In the genomic region with DNA sequence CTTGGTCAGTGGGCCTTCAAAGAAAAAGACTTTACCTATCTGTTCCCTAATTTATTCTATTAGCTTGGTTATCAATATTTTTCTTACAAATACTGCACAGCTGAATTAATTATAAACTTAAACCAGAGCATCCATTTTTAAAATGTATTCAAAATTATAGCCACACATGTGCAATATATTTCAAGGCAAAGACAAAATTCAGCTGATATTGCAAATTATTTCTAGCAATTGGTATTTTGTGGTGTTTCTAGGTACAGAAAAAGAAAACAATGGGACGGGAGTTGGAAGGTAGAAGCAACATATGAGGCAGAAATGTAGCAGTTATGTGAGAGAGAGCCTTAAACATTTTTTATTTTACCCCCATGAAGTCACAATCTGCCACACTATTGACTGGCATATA, we compare ENCODE assay signal across 1 cellular context.
TF ChIP-seq lines count a peak whose summit lies in the region.

No MANE protein-coding gene starts in this region.

TF ChIP-seq in K562, 482 proteins besides CTCF, POLR2A, EP300 and RAD21 (continued from another document):
- no peak for TF ChIP-seq RBBP5 (IDR thresholded peaks at IDR 0.05; ENCODE audit: borderline replicate concordance, insufficient read depth, low read length, poor library complexity, severe bottlenecking)
- no peak for TF ChIP-seq PHB2 (IDR thresholded peaks at IDR 0.05; ENCODE audit: low read depth)
- peak; percentile 66 for TF ChIP-seq MAFF (IDR thresholded peaks at IDR 0.05; ENCODE audit: low read length)
- no peak for TF ChIP-seq ZNF778 (CRISPR knock-in tag; IDR thresholded peaks at IDR 0.05)
- TF ChIP-seq, protein P1, sequence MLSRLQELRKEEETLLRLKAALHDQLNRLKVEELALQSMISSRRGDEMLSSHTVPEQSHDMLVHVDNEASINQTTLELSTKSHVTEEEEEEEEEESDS (CRISPR knock-in tag; IDR thresholded peaks at IDR 0.05): no peak
- peak; percentile 68 for TF ChIP-seq MAFK (IDR thresholded peaks at IDR 0.05; ENCODE audit: low read length)
- TF ChIP-seq, protein P2, sequence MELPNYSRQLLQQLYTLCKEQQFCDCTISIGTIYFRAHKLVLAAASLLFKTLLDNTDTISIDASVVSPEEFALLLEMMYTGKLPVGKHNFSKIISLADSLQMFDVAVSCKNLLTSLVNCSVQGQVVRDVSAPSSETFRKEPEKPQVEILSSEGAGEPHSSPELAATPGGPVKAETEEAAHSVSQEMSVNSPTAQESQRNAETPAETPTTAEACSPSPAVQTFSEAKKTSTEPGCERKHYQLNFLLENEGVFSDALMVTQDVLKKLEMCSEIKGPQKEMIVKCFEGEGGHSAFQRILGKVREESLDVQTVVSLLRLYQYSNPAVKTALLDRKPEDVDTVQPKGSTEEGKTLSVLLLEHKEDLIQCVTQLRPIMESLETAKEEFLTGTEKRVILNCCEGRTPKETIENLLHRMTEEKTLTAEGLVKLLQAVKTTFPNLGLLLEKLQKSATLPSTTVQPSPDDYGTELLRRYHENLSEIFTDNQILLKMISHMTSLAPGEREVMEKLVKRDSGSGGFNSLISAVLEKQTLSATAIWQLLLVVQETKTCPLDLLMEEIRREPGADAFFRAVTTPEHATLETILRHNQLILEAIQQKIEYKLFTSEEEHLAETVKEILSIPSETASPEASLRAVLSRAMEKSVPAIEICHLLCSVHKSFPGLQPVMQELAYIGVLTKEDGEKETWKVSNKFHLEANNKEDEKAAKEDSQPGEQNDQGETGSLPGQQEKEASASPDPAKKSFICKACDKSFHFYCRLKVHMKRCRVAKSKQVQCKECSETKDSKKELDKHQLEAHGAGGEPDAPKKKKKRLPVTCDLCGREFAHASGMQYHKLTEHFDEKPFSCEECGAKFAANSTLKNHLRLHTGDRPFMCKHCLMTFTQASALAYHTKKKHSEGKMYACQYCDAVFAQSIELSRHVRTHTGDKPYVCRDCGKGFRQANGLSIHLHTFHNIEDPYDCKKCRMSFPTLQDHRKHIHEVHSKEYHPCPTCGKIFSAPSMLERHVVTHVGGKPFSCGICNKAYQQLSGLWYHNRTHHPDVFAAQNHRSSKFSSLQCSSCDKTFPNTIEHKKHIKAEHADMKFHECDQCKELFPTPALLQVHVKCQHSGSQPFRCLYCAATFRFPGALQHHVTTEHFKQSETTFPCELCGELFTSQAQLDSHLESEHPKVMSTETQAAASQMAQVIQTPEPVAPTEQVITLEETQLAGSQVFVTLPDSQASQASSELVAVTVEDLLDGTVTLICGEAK (IDR thresholded peaks at IDR 0.05): no peak
- TF ChIP-seq, protein P2 (CRISPR knock-in tag; IDR thresholded peaks at IDR 0.05): no peak
- TF ChIP-seq EWSR1 (IDR thresholded peaks at IDR 0.05; ENCODE audit: borderline replicate concordance, low read depth, partially characterized antibody): no peak
- TF ChIP-seq, protein P3, sequence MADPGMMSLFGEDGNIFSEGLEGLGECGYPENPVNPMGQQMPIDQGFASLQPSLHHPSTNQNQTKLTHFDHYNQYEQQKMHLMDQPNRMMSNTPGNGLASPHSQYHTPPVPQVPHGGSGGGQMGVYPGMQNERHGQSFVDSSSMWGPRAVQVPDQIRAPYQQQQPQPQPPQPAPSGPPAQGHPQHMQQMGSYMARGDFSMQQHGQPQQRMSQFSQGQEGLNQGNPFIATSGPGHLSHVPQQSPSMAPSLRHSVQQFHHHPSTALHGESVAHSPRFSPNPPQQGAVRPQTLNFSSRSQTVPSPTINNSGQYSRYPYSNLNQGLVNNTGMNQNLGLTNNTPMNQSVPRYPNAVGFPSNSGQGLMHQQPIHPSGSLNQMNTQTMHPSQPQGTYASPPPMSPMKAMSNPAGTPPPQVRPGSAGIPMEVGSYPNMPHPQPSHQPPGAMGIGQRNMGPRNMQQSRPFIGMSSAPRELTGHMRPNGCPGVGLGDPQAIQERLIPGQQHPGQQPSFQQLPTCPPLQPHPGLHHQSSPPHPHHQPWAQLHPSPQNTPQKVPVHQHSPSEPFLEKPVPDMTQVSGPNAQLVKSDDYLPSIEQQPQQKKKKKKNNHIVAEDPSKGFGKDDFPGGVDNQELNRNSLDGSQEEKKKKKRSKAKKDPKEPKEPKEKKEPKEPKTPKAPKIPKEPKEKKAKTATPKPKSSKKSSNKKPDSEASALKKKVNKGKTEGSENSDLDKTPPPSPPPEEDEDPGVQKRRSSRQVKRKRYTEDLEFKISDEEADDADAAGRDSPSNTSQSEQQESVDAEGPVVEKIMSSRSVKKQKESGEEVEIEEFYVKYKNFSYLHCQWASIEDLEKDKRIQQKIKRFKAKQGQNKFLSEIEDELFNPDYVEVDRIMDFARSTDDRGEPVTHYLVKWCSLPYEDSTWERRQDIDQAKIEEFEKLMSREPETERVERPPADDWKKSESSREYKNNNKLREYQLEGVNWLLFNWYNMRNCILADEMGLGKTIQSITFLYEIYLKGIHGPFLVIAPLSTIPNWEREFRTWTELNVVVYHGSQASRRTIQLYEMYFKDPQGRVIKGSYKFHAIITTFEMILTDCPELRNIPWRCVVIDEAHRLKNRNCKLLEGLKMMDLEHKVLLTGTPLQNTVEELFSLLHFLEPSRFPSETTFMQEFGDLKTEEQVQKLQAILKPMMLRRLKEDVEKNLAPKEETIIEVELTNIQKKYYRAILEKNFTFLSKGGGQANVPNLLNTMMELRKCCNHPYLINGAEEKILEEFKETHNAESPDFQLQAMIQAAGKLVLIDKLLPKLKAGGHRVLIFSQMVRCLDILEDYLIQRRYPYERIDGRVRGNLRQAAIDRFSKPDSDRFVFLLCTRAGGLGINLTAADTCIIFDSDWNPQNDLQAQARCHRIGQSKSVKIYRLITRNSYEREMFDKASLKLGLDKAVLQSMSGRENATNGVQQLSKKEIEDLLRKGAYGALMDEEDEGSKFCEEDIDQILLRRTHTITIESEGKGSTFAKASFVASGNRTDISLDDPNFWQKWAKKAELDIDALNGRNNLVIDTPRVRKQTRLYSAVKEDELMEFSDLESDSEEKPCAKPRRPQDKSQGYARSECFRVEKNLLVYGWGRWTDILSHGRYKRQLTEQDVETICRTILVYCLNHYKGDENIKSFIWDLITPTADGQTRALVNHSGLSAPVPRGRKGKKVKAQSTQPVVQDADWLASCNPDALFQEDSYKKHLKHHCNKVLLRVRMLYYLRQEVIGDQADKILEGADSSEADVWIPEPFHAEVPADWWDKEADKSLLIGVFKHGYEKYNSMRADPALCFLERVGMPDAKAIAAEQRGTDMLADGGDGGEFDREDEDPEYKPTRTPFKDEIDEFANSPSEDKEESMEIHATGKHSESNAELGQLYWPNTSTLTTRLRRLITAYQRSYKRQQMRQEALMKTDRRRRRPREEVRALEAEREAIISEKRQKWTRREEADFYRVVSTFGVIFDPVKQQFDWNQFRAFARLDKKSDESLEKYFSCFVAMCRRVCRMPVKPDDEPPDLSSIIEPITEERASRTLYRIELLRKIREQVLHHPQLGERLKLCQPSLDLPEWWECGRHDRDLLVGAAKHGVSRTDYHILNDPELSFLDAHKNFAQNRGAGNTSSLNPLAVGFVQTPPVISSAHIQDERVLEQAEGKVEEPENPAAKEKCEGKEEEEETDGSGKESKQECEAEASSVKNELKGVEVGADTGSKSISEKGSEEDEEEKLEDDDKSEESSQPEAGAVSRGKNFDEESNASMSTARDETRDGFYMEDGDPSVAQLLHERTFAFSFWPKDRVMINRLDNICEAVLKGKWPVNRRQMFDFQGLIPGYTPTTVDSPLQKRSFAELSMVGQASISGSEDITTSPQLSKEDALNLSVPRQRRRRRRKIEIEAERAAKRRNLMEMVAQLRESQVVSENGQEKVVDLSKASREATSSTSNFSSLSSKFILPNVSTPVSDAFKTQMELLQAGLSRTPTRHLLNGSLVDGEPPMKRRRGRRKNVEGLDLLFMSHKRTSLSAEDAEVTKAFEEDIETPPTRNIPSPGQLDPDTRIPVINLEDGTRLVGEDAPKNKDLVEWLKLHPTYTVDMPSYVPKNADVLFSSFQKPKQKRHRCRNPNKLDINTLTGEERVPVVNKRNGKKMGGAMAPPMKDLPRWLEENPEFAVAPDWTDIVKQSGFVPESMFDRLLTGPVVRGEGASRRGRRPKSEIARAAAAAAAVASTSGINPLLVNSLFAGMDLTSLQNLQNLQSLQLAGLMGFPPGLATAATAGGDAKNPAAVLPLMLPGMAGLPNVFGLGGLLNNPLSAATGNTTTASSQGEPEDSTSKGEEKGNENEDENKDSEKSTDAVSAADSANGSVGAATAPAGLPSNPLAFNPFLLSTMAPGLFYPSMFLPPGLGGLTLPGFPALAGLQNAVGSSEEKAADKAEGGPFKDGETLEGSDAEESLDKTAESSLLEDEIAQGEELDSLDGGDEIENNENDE (IDR thresholded peaks at IDR 0.05; ENCODE audit: low read depth, low read length): no peak
- no peak for TF ChIP-seq CAMTA2 (CRISPR knock-in tag; conservative IDR thresholded peaks at IDR 0.05)
- TF ChIP-seq TAF7 (tag; IDR thresholded peaks at IDR 0.05): no peak
- TF ChIP-seq, protein P4, sequence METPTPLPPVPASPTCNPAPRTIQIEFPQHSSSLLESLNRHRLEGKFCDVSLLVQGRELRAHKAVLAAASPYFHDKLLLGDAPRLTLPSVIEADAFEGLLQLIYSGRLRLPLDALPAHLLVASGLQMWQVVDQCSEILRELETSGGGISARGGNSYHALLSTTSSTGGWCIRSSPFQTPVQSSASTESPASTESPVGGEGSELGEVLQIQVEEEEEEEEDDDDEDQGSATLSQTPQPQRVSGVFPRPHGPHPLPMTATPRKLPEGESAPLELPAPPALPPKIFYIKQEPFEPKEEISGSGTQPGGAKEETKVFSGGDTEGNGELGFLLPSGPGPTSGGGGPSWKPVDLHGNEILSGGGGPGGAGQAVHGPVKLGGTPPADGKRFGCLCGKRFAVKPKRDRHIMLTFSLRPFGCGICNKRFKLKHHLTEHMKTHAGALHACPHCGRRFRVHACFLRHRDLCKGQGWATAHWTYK (CRISPR knock-in tag; IDR thresholded peaks at IDR 0.05): no peak
- peak; percentile 52 for TF ChIP-seq MAFG (tag; conservative IDR thresholded peaks at IDR 0.05)
- TF ChIP-seq C11orf30 (IDR thresholded peaks at IDR 0.05; ENCODE audit: low read depth): peak; percentile 68; the same call in 1 of the 2 replicates
TF ChIP-seq in K562: peak in this region for 5.
